ENCODE assay signal across 36 cellular contexts in genomic region chr17:35733366-35733765, GRCh38. TPM values are rescaled to one million over a fixed set of nuclear protein-coding genes. Genes with fewer than 3 reads are reported as not detected.
DNase-seq lines count a peak whose midpoint lies in the region; ATAC-seq, FAIRE-seq and TF ChIP-seq lines count a peak whose summit lies in the region.
"Had no signal": no experiment of that assay in that cellular context is flagged by ENCODE, and none has a peak within 500 bp of the region (broad histone marks: within the 10 kb centered on the region; RNA-seq: fewer than 3 reads in every experiment).

No MANE protein-coding gene starts in this region.

- no peak for DNase-seq in BE2C
- peak; percentile 34 for DNase-seq in GM13977 (ENCODE audit: low spot score)
- no peak for DNase-seq in astrocyte (ENCODE audit: low read depth)
- no peak for DNase-seq in naive thymus-derived CD8-positive, alpha-beta T cell
- no peak for DNase-seq in esophagus squamous epithelium (lab: John Stamatoyannopoulos, UW)
- no peak for DNase-seq in D341Med (ENCODE audit: low spot score)
- DNase-seq in globus pallidus (ENCODE audit: low spot score), result no peak
- DNase-seq in NCI-H345 (lab: John Stamatoyannopoulos, UW), result no peak
- DNase-seq: activated CD4-positive, alpha-beta T cell treated with anti-CD3 and anti-CD28 coated beads for 1 hour; activated CD8-positive, alpha-beta T cell treated with anti-CD3 and anti-CD28 coated beads for 36 hours; activated naive CD4-positive, alpha-beta T cell treated with anti-CD3 and anti-CD28 coated beads, Interleukin-2, amount 10 ng/mL, durations not matched to agents 7 days and 5 days; amygdala; DMS153; gastrocnemius medialis; GOT3; NCI-H1105 treated with DMSO at 0.1 percent for 48 hours; NCI-H1930; NCI-H2227 treated with DMSO at 0.1 percent for 48 hours; NCI-H526 treated with DMSO at 0.1 percent for 48 hours; Right ventricle myocardium superior; sigmoid colon; stimulated activated CD4-positive, alpha-beta T cell treated with anti-CD3 and anti-CD28 coated beads, Interleukin-12 subunit alpha, Interleukin-12 subunit beta, amount 100 ng/mL, for 4 hours; stimulated activated CD4-positive, alpha-beta T cell treated with anti-CD3 and anti-CD28 coated beads, Interleukin-2, amount 100 ng/mL, for 48 hours; stimulated activated naive CD8-positive, alpha-beta T cell treated with anti-CD3 and anti-CD28 coated beads, Interleukin-15, amount 100 ng/mL, for 72 hours had no signal

- peaks cover 11% of the 10 kb centered on the region for H3K36me3 Mint-ChIP-seq in astrocyte (ENCODE audit: low read depth, unreplicated experiment)
- H3K36me3 Mint-ChIP-seq in naive thymus-derived CD8-positive, alpha-beta T cell, result no peaks in the 10 kb centered on the region

- H3K4me3 ChIP-seq in BE2C (ENCODE audit: low read depth, low read length), result peak overlapping the region; percentile 67; the same call in 1 of the 2 replicates
- no peak overlapping the region for H3K4me3 ChIP-seq in astrocyte (ENCODE audit: insufficient read depth, low read depth, low read length)
- H3K4me3 ChIP-seq in esophagus squamous epithelium, result no peak overlapping the region
- H3K4me3 ChIP-seq: hepatocyte, K562, prostate gland, sigmoid colon had no signal

- H3K4me1 ChIP-seq in BE2C, result peaks cover 3% of the 10 kb centered on the region; the same call in 1 of the 2 replicates
- H3K4me1 ChIP-seq in astrocyte (ENCODE audit: insufficient read depth, low read length), result peaks cover 12% of the 10 kb centered on the region
- peaks cover 9 to 23% (median 16%) of the 10 kb centered on the region in 3 donors for H3K4me1 ChIP-seq in esophagus squamous epithelium

- POLR2A ChIA-PET in naive thymus-derived CD8-positive, alpha-beta T cell (lab: Charles Lee), result no interaction called here

- ATAC-seq in naive thymus-derived CD8-positive, alpha-beta T cell, result no peak
- ATAC-seq: activated CD8-positive, alpha-beta T cell treated with anti-CD3 and anti-CD28 coated beads for 36 hours; gastrocnemius medialis; K562; left lobe of liver; stimulated activated naive CD8-positive, alpha-beta T cell treated with anti-CD3 and anti-CD28 coated beads, Interleukin-15, amount 100 ng/mL, for 72 hours had no signal

- intact Hi-C loops in esophagus squamous epithelium (cut with DNase I), result no loop called here

- no peak overlapping the region for H3K27ac Mint-ChIP-seq in astrocyte (ENCODE audit: unreplicated experiment)
- peak overlapping the region in 2 of 10 donors; percentile 9 to 21 for H3K27ac Mint-ChIP-seq in naive thymus-derived CD8-positive, alpha-beta T cell
- H3K27ac Mint-ChIP-seq: activated CD8-positive, alpha-beta T cell treated with anti-CD3 and anti-CD28 coated beads for 36 hours; activated naive CD4-positive, alpha-beta T cell treated with anti-CD3 and anti-CD28 coated beads, Interleukin-2, amount 10 ng/mL, durations not matched to agents 7 days and 5 days; memory B cell had no signal

- no peak overlapping the region for H3K4me2 ChIP-seq in astrocyte (ENCODE audit: low read length)

- TF ChIP-seq POLR2A in esophagus squamous epithelium (IDR thresholded peaks at IDR 0.05), result no peak

- no peaks in the 10 kb centered on the region for H3K79me2 ChIP-seq in astrocyte (ENCODE audit: insufficient read depth, low read length)
- H3K79me2 ChIP-seq: hepatocyte had no signal

- peak overlapping the region; percentile 88 for H3K4me3 Mint-ChIP-seq in astrocyte (ENCODE audit: unreplicated experiment)
- peak overlapping the region in 6 of 10 donors; percentile 24 to 80 (median 78) for H3K4me3 Mint-ChIP-seq in naive thymus-derived CD8-positive, alpha-beta T cell
- H3K4me3 Mint-ChIP-seq: activated naive CD4-positive, alpha-beta T cell treated with anti-CD3 and anti-CD28 coated beads, Interleukin-2, amount 10 ng/mL, durations not matched to agents 7 days and 5 days; memory B cell had no signal

- peaks cover 7% of the 10 kb centered on the region for H3K36me3 ChIP-seq in BE2C
- no peaks in the 10 kb centered on the region for H3K36me3 ChIP-seq in astrocyte (ENCODE audit: insufficient read depth, low read length)
- peaks cover 0 to 2% (median 0%) of the 10 kb centered on the region in 3 donors for H3K36me3 ChIP-seq in esophagus squamous epithelium
- H3K36me3 ChIP-seq: breast epithelium, gastrocnemius medialis, prostate gland, sigmoid colon had no signal

- no peak overlapping the region for H3K9ac ChIP-seq in astrocyte (ENCODE audit: low read length)

- peaks cover 12% of the 10 kb centered on the region for H4K20me1 ChIP-seq in astrocyte (ENCODE audit: insufficient read depth, low read length)

- H2AFZ ChIP-seq in astrocyte (ENCODE audit: low read depth, low read length), result no peak overlapping the region
- H2AFZ ChIP-seq: hepatocyte had no signal

- no peak for FAIRE-seq in astrocyte (lab: Jason Lieb, UNC)
- FAIRE-seq: endothelial cell of umbilical vein, K562 had no signal

- peaks cover 11% of the 10 kb centered on the region for H3K27me3 Mint-ChIP-seq in astrocyte (ENCODE audit: low read depth, unreplicated experiment)
- peaks cover 0 to 2% (median 0%) of the 10 kb centered on the region in 5 donors for H3K27me3 Mint-ChIP-seq in naive thymus-derived CD8-positive, alpha-beta T cell
- H3K27me3 Mint-ChIP-seq: activated CD8-positive, alpha-beta T cell treated with anti-CD3 and anti-CD28 coated beads for 36 hours; stimulated activated naive CD8-positive, alpha-beta T cell treated with anti-CD3 and anti-CD28 coated beads, Interleukin-15, amount 100 ng/mL, for 72 hours had no signal

- TF ChIP-seq CTCF in BE2C (IDR thresholded peaks at IDR 0.05; ENCODE audit: low read depth, low read length) (no peak), GM13977 (IDR thresholded peaks at IDR 0.05; ENCODE audit: extremely low read depth, insufficient read depth, missing control alignments) (no peak), astrocyte (IDR thresholded peaks at IDR 0.05; ENCODE audit: insufficient read depth, low read depth, low read length) (no peak), esophagus squamous epithelium (IDR thresholded peaks at IDR 0.05) (no peak)

- in situ Hi-C loops in GM13977 (cut with MboI; ENCODE audit: low pct_unique_long_range_greater_than_20kb, low sequenced_read_pairs, unreplicated experiment), result loop anchor here (25.0 kb wide), 1 partner anchor 121 kb away; no protein-coding TSS in a partner anchor

- no peak overlapping the region for H3K27ac ChIP-seq in astrocyte (ENCODE audit: low read depth, low read length)
- no peak overlapping the region for H3K27ac ChIP-seq in esophagus squamous epithelium
- H3K27ac ChIP-seq: breast epithelium, hepatocyte, neutrophil, prostate gland, sigmoid colon had no signal

- 26 to 64% methylated on average over 3 to 5 of the region's 6 CpGs for WGBS in esophagus squamous epithelium, 2 donors

- H3K27me3 ChIP-seq in BE2C (no peaks in the 10 kb centered on the region), astrocyte (ENCODE audit: insufficient read depth, low read length) (peaks cover under 1% of the 10 kb centered on the region), esophagus squamous epithelium (peaks cover 0 to 16% (median 0%) of the 10 kb centered on the region in 4 donors)
- H3K27me3 ChIP-seq: breast epithelium, gastrocnemius medialis, hepatocyte, sigmoid colon had no signal

- H3K9me3 ChIP-seq in BE2C (no peaks in the 10 kb centered on the region), astrocyte (ENCODE audit: insufficient read depth, low read depth, low read length) (no peaks in the 10 kb centered on the region), esophagus squamous epithelium (no peaks in the 10 kb centered on the region)
- H3K9me3 ChIP-seq: breast epithelium, gastrocnemius medialis, neutrophil, prostate gland, sigmoid colon had no signal

- H3K9me3 Mint-ChIP-seq in astrocyte (ENCODE audit: unreplicated experiment), result no peaks in the 10 kb centered on the region
- no peaks in the 10 kb centered on the region for H3K9me3 Mint-ChIP-seq in naive thymus-derived CD8-positive, alpha-beta T cell
- H3K9me3 Mint-ChIP-seq: activated CD8-positive, alpha-beta T cell treated with anti-CD3 and anti-CD28 coated beads for 36 hours; activated naive CD4-positive, alpha-beta T cell treated with anti-CD3 and anti-CD28 coated beads, Interleukin-2, amount 10 ng/mL, durations not matched to agents 7 days and 5 days; memory B cell; stimulated activated naive CD8-positive, alpha-beta T cell treated with anti-CD3 and anti-CD28 coated beads, Interleukin-15, amount 100 ng/mL, for 72 hours had no signal

- peaks cover 19% of the 10 kb centered on the region for H3K4me1 Mint-ChIP-seq in astrocyte (ENCODE audit: low read depth, unreplicated experiment)
- peaks cover 12 to 31% (median 21%) of the 10 kb centered on the region in 4 donors for H3K4me1 Mint-ChIP-seq in naive thymus-derived CD8-positive, alpha-beta T cell

RNA-seq across cellular contexts. Expression of gene RASL10B, which starts 1.9 kb away (rescaled TPM):
- polyA plus RNA-seq in BE2C (2012; ENCODE audit: insufficient read depth, insufficient read length, low read depth), result 23.4 TPM
- total RNA-seq in astrocyte (19.1 and 21.7 TPM in 2 replicates), esophagus squamous epithelium (1 to 10 TPM in 2 of 4 donors, under 1 TPM in 2; 0.34 to 1.5 (median 0.89) TPM)
- under 1 TPM; 0.38 to 0.57 TPM for total RNA-seq in naive thymus-derived CD8-positive, alpha-beta T cell
- polyA plus RNA-seq in naive thymus-derived CD8-positive, alpha-beta T cell, result under 1 TPM in 1 of 3 donors, not detected in 2; 0.06 TPM

RNA-seq across cellular contexts. Expression of gene GAS2L2, which starts 19.7 kb away (rescaled TPM):
- polyA plus RNA-seq in BE2C (2012; ENCODE audit: insufficient read depth, insufficient read length, low read depth), result 0.17 TPM
- total RNA-seq in astrocyte, result 0.07 TPM in 1 of 2 replicates, not detected in the other
- total RNA-seq in naive thymus-derived CD8-positive, alpha-beta T cell, result under 1 TPM; 0.33 to 0.36 TPM
- polyA plus RNA-seq in naive thymus-derived CD8-positive, alpha-beta T cell, result not detected
- total RNA-seq in esophagus squamous epithelium, result not detected
- total RNA-seq: A673; endothelial cell of umbilical vein; fibroblast of lung; G401; hepatocyte; K562; left lobe of liver; prostate gland; sigmoid colon; T-helper 2 cell treated with Interferon-gamma antibody and Interleukin-4, amounts not matched to agents 100 ng/mL and 5 ng/mL, for 36 hours had no signal
- polyA plus RNA-seq: endothelial cell of umbilical vein, fibroblast of lung, hepatocyte, K562 had no signal

RNA-seq across cellular contexts. Expression of gene C17orf50, which starts 27.3 kb away (rescaled TPM):
- polyA plus RNA-seq in BE2C (2012; ENCODE audit: insufficient read depth, insufficient read length, low read depth), result 0.86 TPM
- not detected in 2 replicates for total RNA-seq in astrocyte
- under 1 TPM in 1 of 2 experiments, not detected in 1; 0.38 TPM for total RNA-seq in naive thymus-derived CD8-positive, alpha-beta T cell
- 1 to 10 TPM in 1 of 3 donors, under 1 TPM in 2; 0.20 to 2.1 (median 0.67) TPM for polyA plus RNA-seq in naive thymus-derived CD8-positive, alpha-beta T cell
- not detected for total RNA-seq in esophagus squamous epithelium
- total RNA-seq: A673; activated CD8-positive, alpha-beta T cell treated with anti-CD3 and anti-CD28 coated beads for 36 hours; breast epithelium; endothelial cell of umbilical vein; fibroblast of lung; G401; gastrocnemius medialis; hepatocyte; K562; left lobe of liver; Right ventricle myocardium superior; sigmoid colon; T-helper 2 cell treated with Interferon-gamma antibody and Interleukin-4, amounts not matched to agents 100 ng/mL and 5 ng/mL, for 36 hours had no signal
- polyA plus RNA-seq: fibroblast of lung, hepatocyte, K562 had no signal
